In genomic region chr10:20232079-20232478, GRCh38 we compare ENCODE assay signal across 34 cellular contexts.
"Had no signal": no experiment of that assay in that cellular context is flagged by ENCODE, and none has a peak within 500 bp of the region (broad histone marks: within the 10 kb centered on the region; RNA-seq: fewer than 3 reads in every experiment).

No MANE protein-coding gene starts in this region.

- H3K9me3 ChIP-seq: adrenal gland, ascending aorta, body of pancreas, breast epithelium had no signal

- H3K36me3 ChIP-seq: adrenal gland, ascending aorta, brain microvascular endothelial cell, breast epithelium, cardiac muscle cell had no signal

- H3K27me3 ChIP-seq: adrenal gland, ascending aorta, body of pancreas, brain microvascular endothelial cell, breast epithelium, cardiac muscle cell had no signal

- H3K4me1 ChIP-seq: adrenal gland, ascending aorta, body of pancreas, breast epithelium had no signal

- ATAC-seq: activated naive CD4-positive, alpha-beta T cell treated with anti-CD3 and anti-CD28 coated beads, Interleukin-2, amount 50 U/mL, for 72 hours; activated naive CD8-positive, alpha-beta T cell treated with anti-CD3 and anti-CD28 coated beads, Interleukin-2, amount 50 U/mL, for 24 hours; activated T-cell treated with anti-CD3 and anti-CD28 coated beads, Interleukin-2, amount 50 U/mL, for 4 hours; activated T-cell treated with anti-CD3 and anti-CD28 coated beads, Interleukin-2, amount 50 U/mL, for 72 hours; activated T-helper 17 cell treated with anti-CD3 and anti-CD28 coated beads, Interleukin-2, amount 50 U/mL, for 72 hours; body of pancreas had no signal

- DNase-seq: activated effector memory CD4-positive, alpha-beta T cell treated with anti-CD3 and anti-CD28 coated beads, Interleukin-2, amount 50 U/mL, for 16 hours; activated effector memory CD4-positive, alpha-beta T cell treated with Interleukin-2 at 50 U/mL for 16 hours; activated gamma-delta T cell; activated gamma-delta T cell treated with Interleukin-2 at 50 U/mL for 16 hours; activated naive CD4-positive, alpha-beta T cell; activated naive CD4-positive, alpha-beta T cell treated with anti-CD3 and anti-CD28 coated beads for 36 hours; activated naive CD4-positive, alpha-beta T cell treated with anti-CD3 and anti-CD28 coated beads, Interleukin-2, amount 10 ng/mL, durations not matched to agents 7 days and 5 days; activated naive CD4-positive, alpha-beta T cell treated with anti-CD3 and anti-CD28 coated beads, Interleukin-2, amount 50 U/mL, for 16 hours; activated naive CD4-positive, alpha-beta T cell treated with Interleukin-2 at 50 U/mL for 16 hours; activated naive CD8-positive, alpha-beta T cell treated with anti-CD3 and anti-CD28 coated beads for 36 hours; activated naive CD8-positive, alpha-beta T cell treated with anti-CD3 and anti-CD28 coated beads, Interleukin-2, amount 10 ng/mL, durations not matched to agents 7 days and 5 days; activated naive CD8-positive, alpha-beta T cell treated with anti-CD3 and anti-CD28 coated beads, Interleukin-2, amount 50 U/mL, for 24 hours; activated T-cell treated with anti-CD3 and anti-CD28 coated beads, Interleukin-2, amount 50 U/mL, for 1 hour; activated T-cell treated with anti-CD3 and anti-CD28 coated beads, Interleukin-2, amount 50 U/mL, for 24 hours; activated T-cell treated with anti-CD3 and anti-CD28 coated beads, Interleukin-2, amount 50 U/mL, for 4 hours; activated T-cell treated with anti-CD3 and anti-CD28 coated beads, Interleukin-2, amount 50 U/mL, for 48 hours; activated T-cell treated with anti-CD3 and anti-CD28 coated beads, Interleukin-2, amount 50 U/mL, for 72 hours; adrenal gland; amniotic stem cell; amygdala; anterior cingulate cortex; aorta; body of pancreas; brain microvascular endothelial cell; caudate nucleus; central memory CD4-positive, alpha-beta T cell; cerebellar nuclear complex had no signal

- H3K4me3 ChIP-seq: adrenal gland, ascending aorta, body of pancreas, breast epithelium, cardiac muscle cell had no signal

- FAIRE-seq: astrocyte, bronchial epithelial cell had no signal

- H3K27ac ChIP-seq: adrenal gland, ascending aorta, body of pancreas, brain microvascular endothelial cell, breast epithelium, cardiac muscle cell had no signal
